In the genomic region with DNA sequence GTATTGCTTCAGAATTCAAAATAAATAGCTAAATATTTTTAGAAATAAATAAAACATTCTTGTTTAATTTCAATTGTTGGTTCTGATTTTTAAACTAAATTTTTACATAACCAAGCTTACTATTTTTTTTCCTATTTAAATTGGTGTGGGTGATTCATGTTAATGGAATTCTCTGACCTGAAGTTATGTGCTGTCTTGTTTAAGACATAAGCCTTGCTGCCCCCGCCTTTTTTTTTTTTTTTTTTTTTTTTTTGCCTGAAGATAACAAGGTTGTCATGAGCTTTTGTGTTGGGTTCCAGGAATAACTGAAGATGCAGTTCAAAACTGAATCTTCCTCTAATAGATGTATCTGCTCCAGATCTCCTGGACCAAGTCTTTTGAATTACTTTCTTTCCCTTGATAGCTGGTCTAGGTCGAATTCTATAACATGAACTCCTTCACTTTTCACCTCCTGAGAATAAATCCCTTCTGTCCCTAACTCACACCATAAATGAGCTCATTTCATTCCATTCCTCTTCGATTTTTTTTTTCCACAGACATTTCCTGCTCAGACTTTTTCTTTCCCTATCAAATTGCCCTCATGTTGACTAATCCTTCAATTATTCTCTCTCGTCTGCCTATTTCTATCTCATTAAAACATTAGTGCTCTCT, we compare ENCODE assay signal across 17 cellular contexts.
DNase-seq lines count a peak whose midpoint lies in the region; ATAC-seq and TF ChIP-seq lines count a peak whose summit lies in the region.
"Had no signal": no experiment of that assay in that cellular context is flagged by ENCODE, and none has a peak within 500 bp of the region (broad histone marks: within the 10 kb centered on the region; RNA-seq: fewer than 3 reads in every experiment).

No MANE protein-coding gene starts in this region.

- no peak overlapping the region for H3K4me3 ChIP-seq in astrocyte of the cerebellum (ENCODE audit: low read depth, low read length)
- no peak overlapping the region for H3K4me3 ChIP-seq in hepatocyte
- no peak overlapping the region for H3K4me3 ChIP-seq in naive thymus-derived CD4-positive, alpha-beta T cell (ENCODE audit: low read length)
- no peak overlapping the region for H3K4me3 ChIP-seq in right cardiac atrium (ENCODE audit: low read length)
- H3K4me3 ChIP-seq: prostate gland, testis had no signal

- no peaks in the 10 kb centered on the region for H3K9me3 ChIP-seq in hepatocyte (ENCODE audit: low read depth)
- no peaks in the 10 kb centered on the region for H3K9me3 ChIP-seq in naive thymus-derived CD4-positive, alpha-beta T cell (ENCODE audit: control insufficient read depth in 2 of 3, low read length in 3 of 3)
- no peaks in the 10 kb centered on the region for H3K9me3 ChIP-seq in right cardiac atrium (ENCODE audit: control insufficient read depth, low read length)
- H3K9me3 ChIP-seq: prostate gland, testis had no signal

- H3K4me1 ChIP-seq in hepatocyte (ENCODE audit: insufficient read depth) (no peaks in the 10 kb centered on the region), right cardiac atrium (ENCODE audit: control insufficient read depth, insufficient read depth, low read length) (no peaks in the 10 kb centered on the region)
- no peaks in the 10 kb centered on the region for H3K4me1 ChIP-seq in naive thymus-derived CD4-positive, alpha-beta T cell (ENCODE audit: control insufficient read depth in 2 of 2, insufficient read depth in 2 of 2, low read length in 2 of 2)
- H3K4me1 ChIP-seq: prostate gland, testis had no signal

- no peaks in the 10 kb centered on the region for H4K20me1 ChIP-seq in hepatocyte (ENCODE audit: insufficient read depth, poor library complexity, severe bottlenecking)

- H3K27ac Mint-ChIP-seq in naive thymus-derived CD4-positive, alpha-beta T cell: no peak overlapping the region
- H3K27ac Mint-ChIP-seq: brain had no signal

- H3K36me3 Mint-ChIP-seq in naive thymus-derived CD4-positive, alpha-beta T cell: no peaks in the 10 kb centered on the region
- H3K36me3 Mint-ChIP-seq: brain had no signal

- TF ChIP-seq CTCF in astrocyte of the cerebellum (IDR thresholded peaks at IDR 0.05; ENCODE audit: low read depth, low read length, missing control alignments) (no peak), hepatocyte (IDR thresholded peaks at IDR 0.05; ENCODE audit: poor library complexity) (no peak)

- no peaks in the 10 kb centered on the region for H3K36me3 ChIP-seq in hepatocyte (replicated peaks; ENCODE audit: insufficient read depth, low read depth)
- H3K36me3 ChIP-seq in naive thymus-derived CD4-positive, alpha-beta T cell (ENCODE audit: control insufficient read depth in 2 of 3, insufficient read depth in 3 of 3, low read length in 3 of 3): no peaks in the 10 kb centered on the region
- H3K36me3 ChIP-seq: prostate gland had no signal

- H3K27me3 ChIP-seq in hepatocyte (no peaks in the 10 kb centered on the region), right cardiac atrium (ENCODE audit: control insufficient read depth, insufficient read depth) (no peaks in the 10 kb centered on the region)
- H3K27me3 ChIP-seq in naive thymus-derived CD4-positive, alpha-beta T cell (ENCODE audit: control insufficient read depth in 2 of 2, insufficient read depth in 2 of 2, low read length in 2 of 2): no peaks in the 10 kb centered on the region
- H3K27me3 ChIP-seq: testis had no signal

- peaks cover 0 to 2% (median 0%) of the 10 kb centered on the region in 11 donors for H3K9me3 Mint-ChIP-seq in naive thymus-derived CD4-positive, alpha-beta T cell
- H3K9me3 Mint-ChIP-seq: activated T-cell treated with anti-CD3 and anti-CD28 coated beads, Interleukin-2, amount 50 U/mL, for 4 hours had no signal

- H3K79me2 ChIP-seq in hepatocyte: no peaks in the 10 kb centered on the region

- no peaks in the 10 kb centered on the region for H3K4me1 Mint-ChIP-seq in naive thymus-derived CD4-positive, alpha-beta T cell

- H3K27ac ChIP-seq in hepatocyte (peak overlapping the region; percentile 33), right cardiac atrium (ENCODE audit: low read length) (no peak overlapping the region)
- H3K27ac ChIP-seq in naive thymus-derived CD4-positive, alpha-beta T cell (ENCODE audit: low read depth, low read length): no peak overlapping the region
- H3K27ac ChIP-seq: prostate gland, testis had no signal

- CTCF ChIA-PET in naive thymus-derived CD4-positive, alpha-beta T cell (lab: Charles Lee): no interaction called here

- peaks cover 0 to 4% (median 0%) of the 10 kb centered on the region in 5 donors for H3K27me3 Mint-ChIP-seq in naive thymus-derived CD4-positive, alpha-beta T cell
- H3K27me3 Mint-ChIP-seq: brain had no signal

- H3K4me2 ChIP-seq in hepatocyte: no peak overlapping the region

- DNase-seq in A172 (ENCODE audit: low spot score): peak; percentile 86
- DNase-seq in HCEC 1CT: peak; percentile 62
- peak; percentile 39 for DNase-seq in astrocyte of the cerebellum (ENCODE audit: low read depth)
- peak; percentile 38 for DNase-seq in hepatocyte (ENCODE audit: low spot score)
- no peak for DNase-seq in NCI-H2227 treated with DMSO at 0.1 percent for 48 hours (lab: John Stamatoyannopoulos, UW)
- no peak for DNase-seq in naive thymus-derived CD4-positive, alpha-beta T cell
- no peak for DNase-seq in right cardiac atrium
- DNase-seq: activated T-cell treated with anti-CD3 and anti-CD28 coated beads, Interleukin-2, amount 50 U/mL, for 4 hours; AML-193; erythroblast; left ventricle myocardium superior; NCI-H1048; NCI-H524 treated with DMSO at 0.1 percent for 48 hours; testis had no signal

- in situ Hi-C loops in astrocyte of the cerebellum (cut with HindIII; ENCODE audit: low sequenced_read_pairs): no loop called here

- POLR2A ChIA-PET in naive thymus-derived CD4-positive, alpha-beta T cell (lab: Charles Lee): no interaction called here

- H3K9me2 ChIP-seq in hepatocyte (replicated peaks; ENCODE audit: insufficient read depth): no peaks in the 10 kb centered on the region

- 32% methylated on average over 4 of the region's 4 CpGs for WGBS in hepatocyte (ENCODE audit: low lambda C conversion rate, missing lambda C conversion rate)
- WGBS in right cardiac atrium: 28% methylated on average over 4 of the region's 4 CpGs

- ATAC-seq in GM18511 (IDR thresholded peaks at IDR 0.05; ENCODE audit: unreplicated experiment) (no peak), right cardiac atrium (no peak)
- no peak for ATAC-seq in naive thymus-derived CD4-positive, alpha-beta T cell
- ATAC-seq: activated T-cell treated with anti-CD3 and anti-CD28 coated beads, Interleukin-2, amount 50 U/mL, for 4 hours; left ventricle myocardium superior had no signal

- H2AFZ ChIP-seq in hepatocyte: no peak overlapping the region

- intact Hi-C loops in naive thymus-derived CD4-positive, alpha-beta T cell (cut with micrococcal nuclease): no loop called here
- intact Hi-C loops in right cardiac atrium (cut with DNase I): no loop called here

- no peak overlapping the region for H3K4me3 Mint-ChIP-seq in naive thymus-derived CD4-positive, alpha-beta T cell
- H3K4me3 Mint-ChIP-seq: activated T-cell treated with anti-CD3 and anti-CD28 coated beads, Interleukin-2, amount 50 U/mL, for 4 hours; brain had no signal

Comparison
In these comparisons a context has a peak if more than half of its experiments do, and no peak if none do; other contexts are left out.
1. DNase-seq: peak in A172 (single experiment), HCEC 1CT (single experiment), astrocyte of the cerebellum (single experiment) and hepatocyte (single experiment); none in NCI-H2227 treated with DMSO at 0.1 percent for 48 hours (single experiment), naive thymus-derived CD4-positive, alpha-beta T cell (0 of 9) and right cardiac atrium (0 of 3).